Comparison of ENCODE assay signal across 1 cellular context in the genomic region with DNA sequence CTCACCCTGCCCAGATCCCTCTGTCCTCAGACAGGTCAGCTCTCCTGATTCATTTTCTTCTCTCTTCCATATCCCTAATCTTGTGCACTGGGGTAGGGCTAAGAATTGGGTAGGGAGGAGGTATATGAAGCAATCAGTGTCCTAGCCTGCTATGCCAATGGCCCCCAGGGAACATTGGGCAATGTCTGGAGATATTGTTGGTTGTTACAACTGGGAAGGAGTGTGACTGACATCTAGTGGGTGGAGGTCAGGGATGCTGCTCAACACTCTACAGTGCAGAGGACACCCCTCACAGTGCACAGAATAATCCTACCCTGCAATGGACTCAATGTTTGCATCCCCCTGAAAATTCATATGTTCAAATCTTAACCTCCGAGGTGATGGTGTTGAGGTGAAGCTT.
A peak's percentile ranks its signal among the peaks of the same experiment; 100 is the strongest.
TF ChIP-seq lines count a peak whose summit lies in the region.

No MANE protein-coding gene starts in this region.

TF ChIP-seq in HepG2, 621 proteins besides CTCF, POLR2A, EP300 and RAD21 (continued from another document):
- TF ChIP-seq, protein P1, sequence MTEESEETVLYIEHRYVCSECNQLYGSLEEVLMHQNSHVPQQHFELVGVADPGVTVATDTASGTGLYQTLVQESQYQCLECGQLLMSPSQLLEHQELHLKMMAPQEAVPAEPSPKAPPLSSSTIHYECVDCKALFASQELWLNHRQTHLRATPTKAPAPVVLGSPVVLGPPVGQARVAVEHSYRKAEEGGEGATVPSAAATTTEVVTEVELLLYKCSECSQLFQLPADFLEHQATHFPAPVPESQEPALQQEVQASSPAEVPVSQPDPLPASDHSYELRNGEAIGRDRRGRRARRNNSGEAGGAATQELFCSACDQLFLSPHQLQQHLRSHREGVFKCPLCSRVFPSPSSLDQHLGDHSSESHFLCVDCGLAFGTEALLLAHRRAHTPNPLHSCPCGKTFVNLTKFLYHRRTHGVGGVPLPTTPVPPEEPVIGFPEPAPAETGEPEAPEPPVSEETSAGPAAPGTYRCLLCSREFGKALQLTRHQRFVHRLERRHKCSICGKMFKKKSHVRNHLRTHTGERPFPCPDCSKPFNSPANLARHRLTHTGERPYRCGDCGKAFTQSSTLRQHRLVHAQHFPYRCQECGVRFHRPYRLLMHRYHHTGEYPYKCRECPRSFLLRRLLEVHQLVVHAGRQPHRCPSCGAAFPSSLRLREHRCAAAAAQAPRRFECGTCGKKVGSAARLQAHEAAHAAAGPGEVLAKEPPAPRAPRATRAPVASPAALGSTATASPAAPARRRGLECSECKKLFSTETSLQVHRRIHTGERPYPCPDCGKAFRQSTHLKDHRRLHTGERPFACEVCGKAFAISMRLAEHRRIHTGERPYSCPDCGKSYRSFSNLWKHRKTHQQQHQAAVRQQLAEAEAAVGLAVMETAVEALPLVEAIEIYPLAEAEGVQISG (CRISPR knock-in tag; IDR thresholded peaks at IDR 0.05) = peak; percentile 96
- TF ChIP-seq, protein P2, sequence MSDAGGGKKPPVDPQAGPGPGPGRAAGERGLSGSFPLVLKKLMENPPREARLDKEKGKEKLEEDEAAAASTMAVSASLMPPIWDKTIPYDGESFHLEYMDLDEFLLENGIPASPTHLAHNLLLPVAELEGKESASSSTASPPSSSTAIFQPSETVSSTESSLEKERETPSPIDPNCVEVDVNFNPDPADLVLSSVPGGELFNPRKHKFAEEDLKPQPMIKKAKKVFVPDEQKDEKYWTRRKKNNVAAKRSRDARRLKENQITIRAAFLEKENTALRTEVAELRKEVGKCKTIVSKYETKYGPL (CRISPR knock-in tag; IDR thresholded peaks at IDR 0.05) = no peak
- TF ChIP-seq, protein P3, sequence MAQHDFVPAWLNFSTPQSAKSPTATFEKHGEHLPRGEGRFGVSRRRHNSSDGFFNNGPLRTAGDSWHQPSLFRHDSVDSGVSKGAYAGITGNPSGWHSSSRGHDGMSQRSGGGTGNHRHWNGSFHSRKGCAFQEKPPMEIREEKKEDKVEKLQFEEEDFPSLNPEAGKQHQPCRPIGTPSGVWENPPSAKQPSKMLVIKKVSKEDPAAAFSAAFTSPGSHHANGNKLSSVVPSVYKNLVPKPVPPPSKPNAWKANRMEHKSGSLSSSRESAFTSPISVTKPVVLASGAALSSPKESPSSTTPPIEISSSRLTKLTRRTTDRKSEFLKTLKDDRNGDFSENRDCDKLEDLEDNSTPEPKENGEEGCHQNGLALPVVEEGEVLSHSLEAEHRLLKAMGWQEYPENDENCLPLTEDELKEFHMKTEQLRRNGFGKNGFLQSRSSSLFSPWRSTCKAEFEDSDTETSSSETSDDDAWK (CRISPR knock-in tag; IDR thresholded peaks at IDR 0.05) = no peak
- TF ChIP-seq SMC3 (IDR thresholded peaks at IDR 0.05; ENCODE audit: low read length) = peak; percentile 31; the same call in 1 of the 2 replicates
- peak; percentile 70 for TF ChIP-seq STAG1 (CRISPR knock-in tag; IDR thresholded peaks at IDR 0.05)
- TF ChIP-seq CEBPG (CRISPR knock-in tag; IDR thresholded peaks at IDR 0.05) = peak; percentile 86
